Comparison of ENCODE assay signal across 8 cellular contexts in the genomic region with DNA sequence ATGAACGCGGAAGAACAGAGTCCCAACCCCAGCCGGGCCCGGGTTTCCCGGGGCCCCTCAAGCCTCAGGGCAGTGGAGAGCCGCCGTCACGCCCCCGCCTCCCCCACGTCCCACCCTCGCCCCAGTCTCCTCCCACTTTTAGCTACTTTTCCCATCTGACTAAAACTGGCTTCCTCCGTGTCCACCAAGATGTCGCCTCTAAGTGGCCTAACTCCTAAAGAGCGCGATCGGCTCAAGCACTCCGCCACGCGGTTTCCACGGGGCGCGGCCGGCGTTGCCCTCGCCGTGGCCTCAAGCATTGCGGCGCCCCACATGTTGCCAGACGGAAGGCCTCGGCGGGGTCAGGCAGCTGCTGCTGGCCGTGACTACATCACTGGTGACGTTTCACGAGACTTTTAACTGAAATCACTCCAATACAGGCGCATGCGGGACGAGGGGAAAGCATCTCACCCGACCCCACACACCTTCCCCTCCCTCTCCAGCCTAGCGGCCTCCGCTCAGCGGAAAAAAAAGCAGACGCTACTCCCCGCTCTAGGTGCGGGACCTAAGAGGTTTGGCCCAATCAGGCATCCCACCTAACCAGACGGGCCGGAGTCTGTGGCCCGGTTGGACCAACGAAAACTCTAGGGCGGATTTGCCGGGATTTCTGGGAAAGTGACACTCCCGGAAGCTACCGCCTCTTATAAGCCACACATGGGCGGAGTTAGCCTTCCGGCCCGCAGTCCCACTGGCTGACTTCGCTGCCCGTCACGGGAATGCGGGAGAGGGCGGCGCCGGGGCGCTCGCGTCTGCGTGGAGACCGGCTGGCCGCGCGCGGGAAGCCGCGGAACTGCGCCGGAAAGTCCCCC. TPM values are rescaled to one million over a fixed set of nuclear protein-coding genes. Genes with fewer than 3 reads are reported as not detected.
DNase-seq lines count a peak whose midpoint lies in the region; TF ChIP-seq lines count a peak whose summit lies in the region.

A gene (plus strand): TSS at position 785 of the 848 bp plus-strand sequence. CDS start 3,251 bp downstream, outside the sequence.

- peak; percentile 92 for DNase-seq in CMK (ENCODE audit: low read depth)
- peak; percentile 92 for DNase-seq in GM20000 (ENCODE audit: low spot score)
- DNase-seq in HT-29 (ENCODE audit: low spot score) = peak; percentile 98
- DNase-seq in NOMO-1 (lab: John Stamatoyannopoulos, UW; ENCODE audit: unreplicated experiment in 2 of 2) = peak; percentile 90 to 91
- peak; percentile 91 for DNase-seq in effector CD8-positive, alpha-beta T cell (lab: John Stamatoyannopoulos, UW)
- DNase-seq in lung microvascular endothelial cell (ENCODE audit: low read depth in 2 of 2) = peak; percentile 99
- peak; percentile 90 to 94 (median 92) for DNase-seq in stimulated activated CD4-positive, alpha-beta T cell treated with anti-CD3 and anti-CD28 coated beads, TNF-alpha, amount 100 ng/mL, for 48 hours (ENCODE audit: low read depth in 3 of 3)

- CTCF ChIA-PET in activated CD8-positive, alpha-beta memory T cell treated with anti-CD3 and anti-CD28 coated beads for 36 hours (lab: Charles Lee) = interaction anchor here (0.7 to 3.2 kb wide), 8 partner anchors 8 to 563 kb away, joined by 3 to 18 read pairs (median 3); a partner anchor contains a TSS

- POLR2A ChIA-PET in activated CD8-positive, alpha-beta memory T cell treated with anti-CD3 and anti-CD28 coated beads for 36 hours (lab: Charles Lee) = interaction anchor here (0.5 to 3.3 kb wide), 13 partner anchors 9 to 1898 kb away, joined by 3 to 39 read pairs (median 4); a partner anchor contains a TSS

- no peak for TF ChIP-seq CTCF in GM20000 (IDR thresholded peaks at IDR 0.05; ENCODE audit: extremely low read depth, missing control alignments)

RNA-seq across cellular contexts. Expression of the gene that starts here (rescaled TPM):
- 70.6 and 101 TPM in 2 replicates for total RNA-seq in HT-29 (2014; rRNA removed; shearing (Covaris generic))
- total RNA-seq in activated CD8-positive, alpha-beta memory T cell treated with anti-CD3 and anti-CD28 coated beads for 36 hours = 10 to 100 TPM; 48.7 to 50.2 TPM
- total RNA-seq in lung microvascular endothelial cell = 20.5 and 29.4 TPM in 2 replicates

Comparison
In these comparisons a context has a peak if more than half of its experiments do, and no peak if none do; other contexts are left out.
1. Peak in every context shown above with its lines: DNase-seq.